In the genomic region with DNA sequence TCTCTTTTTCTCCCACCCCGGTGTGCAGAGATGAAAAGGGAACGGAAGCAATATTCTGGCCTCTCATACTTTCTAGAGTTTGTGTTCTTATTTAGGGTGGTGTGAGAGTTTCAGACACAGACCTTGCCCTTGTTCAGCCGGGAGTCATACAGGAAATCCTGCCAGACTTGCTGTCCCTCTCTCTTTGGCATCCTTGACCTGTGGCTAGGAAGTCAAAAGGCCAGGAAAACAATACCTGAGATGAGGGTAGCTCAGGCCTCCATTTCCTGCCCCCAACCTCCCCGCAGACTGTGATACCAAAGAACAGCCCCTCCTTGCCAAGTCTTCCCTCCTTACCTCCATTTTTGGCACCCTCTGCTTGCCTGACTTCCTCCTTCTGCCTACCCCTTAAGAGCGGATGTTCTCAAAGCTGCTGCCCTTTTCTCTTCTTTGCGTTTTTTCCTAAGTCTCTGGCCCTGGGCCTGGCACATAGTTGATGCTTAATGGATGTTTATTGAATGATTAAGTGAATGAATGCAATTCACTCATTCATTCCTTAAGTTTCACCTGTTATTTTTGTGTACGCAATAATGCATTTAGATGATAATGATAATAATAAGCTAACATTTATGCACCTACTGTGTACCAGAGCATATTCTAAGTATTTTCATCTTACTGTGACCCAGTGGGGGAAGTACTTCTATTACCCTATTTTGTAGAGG, we compare ENCODE assay signal across 18 cellular contexts. TPM values are rescaled to one million over a fixed set of nuclear protein-coding genes. Genes with fewer than 3 reads are reported as not detected.
A peak's percentile ranks its signal among the peaks of the same experiment; 100 is the strongest.
DNase-seq lines count a peak whose midpoint lies in the region; ATAC-seq and TF ChIP-seq lines count a peak whose summit lies in the region.
"Had no signal": no experiment of that assay in that cellular context is flagged by ENCODE, and none has a peak within 500 bp of the region (broad histone marks: within the 10 kb centered on the region; RNA-seq: fewer than 3 reads in every experiment).

No MANE protein-coding gene starts in this region.

- no peaks in the 10 kb centered on the region for H3K9me3 Mint-ChIP-seq in activated T-cell treated with anti-CD3 and anti-CD28 coated beads, Interleukin-2, amount 50 U/mL, for 24 hours
- no peaks in the 10 kb centered on the region for H3K9me3 Mint-ChIP-seq in activated T-helper 2 cell treated with anti-CD3 and anti-CD28 coated beads, Interferon-gamma antibody, Interleukin-2, Interleukin-4, amounts not matched to agents 10 μg/mL and 5 μg/mL and 100 μg/mL, durations not matched to agents 14 hours and 24 hours and 36 hours
- no peaks in the 10 kb centered on the region for H3K9me3 Mint-ChIP-seq in naive thymus-derived CD8-positive, alpha-beta T cell

- H3K4me1 ChIP-seq in lower lobe of right lung, result peaks cover 10% of the 10 kb centered on the region

- H3K4me1 Mint-ChIP-seq in activated T-cell treated with anti-CD3 and anti-CD28 coated beads, Interleukin-2, amount 50 U/mL, for 24 hours (ENCODE audit: low read depth), result peaks cover 70% of the 10 kb centered on the region
- peaks cover 51% of the 10 kb centered on the region for H3K4me1 Mint-ChIP-seq in activated T-helper 2 cell treated with anti-CD3 and anti-CD28 coated beads, Interferon-gamma antibody, Interleukin-2, Interleukin-4, amounts not matched to agents 10 μg/mL and 5 μg/mL and 100 μg/mL, durations not matched to agents 14 hours and 24 hours and 36 hours (ENCODE audit: low read depth)
- H3K4me1 Mint-ChIP-seq in naive thymus-derived CD8-positive, alpha-beta T cell, result peaks cover 16 to 71% (median 51%) of the 10 kb centered on the region in 4 donors

- peak; percentile 46 to 51 for ATAC-seq in naive thymus-derived CD8-positive, alpha-beta T cell
- ATAC-seq in lower lobe of right lung (no peak), GM19351 (IDR thresholded peaks at IDR 0.05; ENCODE audit: unreplicated experiment) (no peak)
- ATAC-seq: activated CD4-positive, CD25-positive, alpha-beta regulatory T cell treated with anti-CD3 and anti-CD28 coated beads, Interleukin-2, amount 50 U/mL, for 24 hours had no signal

- intact Hi-C loops in activated T-helper 2 cell treated with anti-CD3 and anti-CD28 coated beads, Interferon-gamma antibody, Interleukin-2, Interleukin-4, amounts not matched to agents 10 μg/mL and 5 μg/mL and 100 μg/mL, durations not matched to agents 14 hours and 24 hours and 36 hours (cut with micrococcal nuclease), result no loop called here
- intact Hi-C loops in lower lobe of right lung (cut with DNase I), result no loop called here

- POLR2A ChIA-PET in naive thymus-derived CD8-positive, alpha-beta T cell (lab: Charles Lee), result interaction anchor here (0.6 to 6.5 kb wide), 6 partner anchors 10 to 26 kb away, joined by 3 to 43 read pairs (median 4); no protein-coding TSS in a partner anchor

- H3K4me3 Mint-ChIP-seq in activated T-cell treated with anti-CD3 and anti-CD28 coated beads, Interleukin-2, amount 50 U/mL, for 24 hours, result peak overlapping the region; percentile 63
- peak overlapping the region; percentile 6 for H3K4me3 Mint-ChIP-seq in activated T-helper 2 cell treated with anti-CD3 and anti-CD28 coated beads, Interferon-gamma antibody, Interleukin-2, Interleukin-4, amounts not matched to agents 10 μg/mL and 5 μg/mL and 100 μg/mL, durations not matched to agents 14 hours and 24 hours and 36 hours (ENCODE audit: low read depth)
- peak overlapping the region; percentile 6 to 95 (median 32) for H3K4me3 Mint-ChIP-seq in naive thymus-derived CD8-positive, alpha-beta T cell

- no peaks in the 10 kb centered on the region for H3K36me3 ChIP-seq in lower lobe of right lung

- no peak overlapping the region for H3K27ac ChIP-seq in lower lobe of right lung

- peaks cover 31% of the 10 kb centered on the region for H3K36me3 Mint-ChIP-seq in activated T-cell treated with anti-CD3 and anti-CD28 coated beads, Interleukin-2, amount 50 U/mL, for 24 hours (ENCODE audit: low read depth)
- H3K36me3 Mint-ChIP-seq in activated T-helper 2 cell treated with anti-CD3 and anti-CD28 coated beads, Interferon-gamma antibody, Interleukin-2, Interleukin-4, amounts not matched to agents 10 μg/mL and 5 μg/mL and 100 μg/mL, durations not matched to agents 14 hours and 24 hours and 36 hours (ENCODE audit: low read depth), result peaks cover 35% of the 10 kb centered on the region
- no peaks in the 10 kb centered on the region for H3K36me3 Mint-ChIP-seq in naive thymus-derived CD8-positive, alpha-beta T cell

- peak overlapping the region; percentile 87 for H3K27ac Mint-ChIP-seq in activated T-cell treated with anti-CD3 and anti-CD28 coated beads, Interleukin-2, amount 50 U/mL, for 24 hours
- H3K27ac Mint-ChIP-seq in activated T-helper 2 cell treated with anti-CD3 and anti-CD28 coated beads, Interferon-gamma antibody, Interleukin-2, Interleukin-4, amounts not matched to agents 10 μg/mL and 5 μg/mL and 100 μg/mL, durations not matched to agents 14 hours and 24 hours and 36 hours, result peak overlapping the region; percentile 20
- peak overlapping the region; percentile 78 to 94 (median 88) for H3K27ac Mint-ChIP-seq in naive thymus-derived CD8-positive, alpha-beta T cell

- H3K4me3 ChIP-seq in lower lobe of right lung, result no peak overlapping the region

- H3K27me3 Mint-ChIP-seq in activated T-cell treated with anti-CD3 and anti-CD28 coated beads, Interleukin-2, amount 50 U/mL, for 24 hours, result no peaks in the 10 kb centered on the region
- H3K27me3 Mint-ChIP-seq in activated T-helper 2 cell treated with anti-CD3 and anti-CD28 coated beads, Interferon-gamma antibody, Interleukin-2, Interleukin-4, amounts not matched to agents 10 μg/mL and 5 μg/mL and 100 μg/mL, durations not matched to agents 14 hours and 24 hours and 36 hours (ENCODE audit: low read depth), result no peaks in the 10 kb centered on the region
- H3K27me3 Mint-ChIP-seq in naive thymus-derived CD8-positive, alpha-beta T cell, result no peaks in the 10 kb centered on the region

- no peaks in the 10 kb centered on the region for H3K9me3 ChIP-seq in lower lobe of right lung

- no peak for DNase-seq in activated T-cell treated with anti-CD3 and anti-CD28 coated beads, Interleukin-2, amount 50 U/mL, for 24 hours
- no peak for DNase-seq in activated T-cell treated with anti-CD3 and anti-CD28 coated beads, Interleukin-2, amount 50 U/mL, for 48 hours
- DNase-seq in GM20000 (ENCODE audit: low spot score) (peak; percentile 36), lower lobe of right lung (no peak)
- DNase-seq in activated T-helper 2 cell treated with anti-CD3 and anti-CD28 coated beads, Interferon-gamma antibody, Interleukin-2, Interleukin-4, amounts not matched to agents 10 μg/mL and 5 μg/mL and 100 μg/mL, durations not matched to agents 14 hours and 24 hours and 36 hours (ENCODE audit: low spot score), result no peak
- DNase-seq in naive thymus-derived CD8-positive, alpha-beta T cell, result peak in 3 of 10 donors; percentile 10 to 31 (median 17)
- DNase-seq in activated CD4-positive, CD25-positive, alpha-beta regulatory T cell (lab: John Stamatoyannopoulos, UW), result no peak
- DNase-seq: cerebellar nuclear complex; DMS153; IMR-90; NCI-H1417; NCI-H345; stimulated activated CD4-positive, alpha-beta T cell treated with anti-CD3 and anti-CD28 coated beads, Interleukin-12 subunit alpha, Interleukin-12 subunit beta, amount 100 ng/mL, for 4 hours had no signal

- TF ChIP-seq CTCF in GM20000 (IDR thresholded peaks at IDR 0.05; ENCODE audit: extremely low read depth, missing control alignments) (no peak), lower lobe of right lung (IDR thresholded peaks at IDR 0.05) (no peak)

- no peaks in the 10 kb centered on the region for H3K27me3 ChIP-seq in lower lobe of right lung (ENCODE audit: low read depth)

RNA-seq across cellular contexts. Expression of a gene that starts 4.6 kb away (rescaled TPM):
- 28.1 and 28.9 TPM in 2 replicates for total RNA-seq in activated T-helper 2 cell treated with anti-CD3 and anti-CD28 coated beads, Interferon-gamma antibody, Interleukin-2, Interleukin-4, amounts not matched to agents 10 μg/mL and 5 μg/mL and 100 μg/mL, durations not matched to agents 14 hours and 24 hours and 36 hours
- 10 to 100 TPM; 84.3 to 87.4 TPM for total RNA-seq in naive thymus-derived CD8-positive, alpha-beta T cell
- 1,000 to 10,000 TPM in 1 of 3 donors, 10 to 100 TPM in 2; 41.5 to 1,286 (median 63.8) TPM for polyA plus RNA-seq in naive thymus-derived CD8-positive, alpha-beta T cell
- total RNA-seq in lower lobe of right lung, result 18.2 TPM
- total RNA-seq: IMR-90, temporal lobe had no signal
- polyA plus RNA-seq: AG04450, IMR-90 had no signal

RNA-seq across cellular contexts. Expression of a gene that starts 6.9 kb away (rescaled TPM):
- total RNA-seq in activated T-helper 2 cell treated with anti-CD3 and anti-CD28 coated beads, Interferon-gamma antibody, Interleukin-2, Interleukin-4, amounts not matched to agents 10 μg/mL and 5 μg/mL and 100 μg/mL, durations not matched to agents 14 hours and 24 hours and 36 hours, result 0.14 and 0.16 TPM in 2 replicates
- 1 to 10 TPM; 1.2 TPM for total RNA-seq in naive thymus-derived CD8-positive, alpha-beta T cell
- polyA plus RNA-seq in naive thymus-derived CD8-positive, alpha-beta T cell, result under 1 TPM in 1 of 3 donors, not detected in 2; 0.07 TPM
- 0.21 TPM for total RNA-seq in lower lobe of right lung
- total RNA-seq: glomerular endothelial cell, IMR-90, temporal lobe had no signal
- polyA plus RNA-seq: AG04450, IMR-90 had no signal

RNA-seq across cellular contexts. Expression of a gene that starts 55.0 kb away (rescaled TPM):
- total RNA-seq in activated T-helper 2 cell treated with anti-CD3 and anti-CD28 coated beads, Interferon-gamma antibody, Interleukin-2, Interleukin-4, amounts not matched to agents 10 μg/mL and 5 μg/mL and 100 μg/mL, durations not matched to agents 14 hours and 24 hours and 36 hours, result 4.5 and 5.3 TPM in 2 replicates
- total RNA-seq in naive thymus-derived CD8-positive, alpha-beta T cell, result under 1 TPM in 1 of 2 experiments, not detected in 1; 0.41 TPM
- 1 to 10 TPM in 1 of 3 donors, under 1 TPM in 1, not detected in 1; 0.32 to 2.7 TPM for polyA plus RNA-seq in naive thymus-derived CD8-positive, alpha-beta T cell
- not detected for total RNA-seq in lower lobe of right lung
- polyA plus RNA-seq: AG04450, IMR-90 had no signal

Comparison
In these comparisons a context has a peak if more than half of its experiments do, and no peak if none do; other contexts are left out.
1. H3K27ac Mint-ChIP-seq: peak in every context shown above with its lines; median percentile 88 in naive thymus-derived CD8-positive, alpha-beta T cell; 87 in activated T-cell treated with anti-CD3 and anti-CD28 coated beads, Interleukin-2, amount 50 U/mL, for 24 hours; 20 in activated T-helper 2 cell treated with anti-CD3 and anti-CD28 coated beads, Interferon-gamma antibody, Interleukin-2, Interleukin-4, amounts not matched to agents 10 μg/mL and 5 μg/mL and 100 μg/mL, durations not matched to agents 14 hours and 24 hours and 36 hours.
2. H3K4me3 Mint-ChIP-seq: peak in every context shown above with its lines; median percentile 63 in activated T-cell treated with anti-CD3 and anti-CD28 coated beads, Interleukin-2, amount 50 U/mL, for 24 hours; 32 in naive thymus-derived CD8-positive, alpha-beta T cell; 6 in activated T-helper 2 cell treated with anti-CD3 and anti-CD28 coated beads, Interferon-gamma antibody, Interleukin-2, Interleukin-4, amounts not matched to agents 10 μg/mL and 5 μg/mL and 100 μg/mL, durations not matched to agents 14 hours and 24 hours and 36 hours.
3. ATAC-seq: peak in naive thymus-derived CD8-positive, alpha-beta T cell (2 of 2); none in lower lobe of right lung (0 of 2) and GM19351 (single experiment).